ENCODE assay signal across 8 cellular contexts in genomic region chr3:184154909-184155643, GRCh38. TPM values are rescaled to one million over a fixed set of nuclear protein-coding genes. Genes with fewer than 3 reads are reported as not detected.
DNase-seq lines count a peak whose midpoint lies in the region; ATAC-seq and TF ChIP-seq lines count a peak whose summit lies in the region.

TSS of gene DVL3 (plus strand) at chr3:184155377. CDS start at chr3:184155636, 259 bp downstream.

- no peak for TF ChIP-seq CTCF in neural crest cell (conservative IDR thresholded peaks at IDR 0.05)
- no peak for TF ChIP-seq CTCF in vagina (IDR thresholded peaks at IDR 0.05)

- H3K9me3 ChIP-seq in vagina, result no peaks in the 10 kb centered on the region

- DNase-seq in DMS153 treated with DMSO at 0.1 percent for 48 hours (lab: John Stamatoyannopoulos, UW; ENCODE audit: unreplicated experiment) (peak; percentile 37), germinal center (ENCODE audit: low spot score) (peak; percentile 82), neural crest cell (ENCODE audit: low read depth, low spot score) (peak; percentile 41), vagina (ENCODE audit: extremely low spot score in 2 of 2) (no peak)
- DNase-seq in activated naive CD4-positive, alpha-beta T cell treated with anti-CD3 and anti-CD28 coated beads, Interleukin-2, amount 10 ng/mL, durations not matched to agents 7 days and 5 days, result peak; percentile 62

- H3K4me3 ChIP-seq in vagina, result peak within 1 kb of the TSS; percentile 80 to 91

- H3K36me3 Mint-ChIP-seq in activated naive CD4-positive, alpha-beta T cell treated with anti-CD3 and anti-CD28 coated beads, Interleukin-2, amount 10 ng/mL, durations not matched to agents 7 days and 5 days, result peaks cover 3% of the 10 kb centered on the region
- H3K36me3 Mint-ChIP-seq in neural crest cell (ENCODE audit: low read depth), result no peaks in the 10 kb centered on the region

- H3K27ac Mint-ChIP-seq in activated naive CD4-positive, alpha-beta T cell treated with anti-CD3 and anti-CD28 coated beads, Interleukin-2, amount 10 ng/mL, durations not matched to agents 7 days and 5 days, result peak within 1 kb of the TSS; percentile 79
- H3K27ac Mint-ChIP-seq in neural crest cell (ENCODE audit: unreplicated experiment), result peak within 1 kb of the TSS; percentile 96

- TF ChIP-seq POLR2A in vagina (IDR thresholded peaks at IDR 0.05), result peak in 1 of 2 donors; percentile 33

- peak; percentile 63 for ATAC-seq in GM19468 (IDR thresholded peaks at IDR 0.05; ENCODE audit: extremely low read depth, unreplicated experiment)
- ATAC-seq in HG03571 (IDR thresholded peaks at IDR 0.05; ENCODE audit: unreplicated experiment), result peak; percentile 62

- H3K36me3 ChIP-seq in vagina, result no peaks in the 10 kb centered on the region

- intact Hi-C loops in vagina (cut with DNase I), result no loop called here

- H3K4me1 Mint-ChIP-seq in activated naive CD4-positive, alpha-beta T cell treated with anti-CD3 and anti-CD28 coated beads, Interleukin-2, amount 10 ng/mL, durations not matched to agents 7 days and 5 days, result peaks cover 29% of the 10 kb centered on the region
- H3K4me1 Mint-ChIP-seq in neural crest cell, result peaks cover 42% of the 10 kb centered on the region

- peaks cover 51% of the 10 kb centered on the region for H3K4me1 ChIP-seq in vagina

- H3K27me3 Mint-ChIP-seq in activated naive CD4-positive, alpha-beta T cell treated with anti-CD3 and anti-CD28 coated beads, Interleukin-2, amount 10 ng/mL, durations not matched to agents 7 days and 5 days, result peaks cover under 1% of the 10 kb centered on the region
- H3K27me3 Mint-ChIP-seq in neural crest cell (ENCODE audit: low read depth), result no peaks in the 10 kb centered on the region

- CTCF ChIA-PET in activated naive CD4-positive, alpha-beta T cell treated with anti-CD3 and anti-CD28 coated beads, Interleukin-2, amount 10 ng/mL, durations not matched to agents 7 days and 5 days (lab: Charles Lee), result interaction anchor here (1.0 to 1.1 kb wide), 4 partner anchors 9 to 251 kb away, joined by 3 to 5 read pairs (median 3); partner anchors contain the start of gene EEF1AKMT4

- H3K27me3 ChIP-seq in vagina, result no peaks in the 10 kb centered on the region

- H3K9me3 Mint-ChIP-seq in activated naive CD4-positive, alpha-beta T cell treated with anti-CD3 and anti-CD28 coated beads, Interleukin-2, amount 10 ng/mL, durations not matched to agents 7 days and 5 days, result no peaks in the 10 kb centered on the region
- no peaks in the 10 kb centered on the region for H3K9me3 Mint-ChIP-seq in neural crest cell

- H3K4me3 Mint-ChIP-seq in activated naive CD4-positive, alpha-beta T cell treated with anti-CD3 and anti-CD28 coated beads, Interleukin-2, amount 10 ng/mL, durations not matched to agents 7 days and 5 days, result peak within 1 kb of the TSS; percentile 97
- H3K4me3 Mint-ChIP-seq in neural crest cell, result peak within 1 kb of the TSS; percentile 93

- H3K27ac ChIP-seq in vagina, result peak within 1 kb of the TSS; percentile 91

TF ChIP-seq in PFSK-1, 5 proteins besides CTCF, POLR2A, EP300 and RAD21:
- TF ChIP-seq FOXP2 (optimal IDR thresholded peaks at IDR 0.05; ENCODE audit: borderline replicate concordance, extremely low read depth, extremely low read length, insufficient read depth), result peak; percentile 52
- TF ChIP-seq SIN3A (IDR thresholded peaks at IDR 0.05; ENCODE audit: borderline replicate concordance, insufficient read depth, low read length), result no peak

RNA-seq across cellular contexts. Expression of gene DVL3, which starts in this region (rescaled TPM):
- 63.3 TPM for polyA plus RNA-seq in PFSK-1 (2012; ENCODE audit: insufficient read length, low read depth)
- total RNA-seq in neural crest cell (90.9 and 93.8 TPM in 2 replicates), vagina (39.0 TPM)

Comparison
In these comparisons a context has a peak if more than half of its experiments do, and no peak if none do; other contexts are left out.
1. DNase-seq: peak in DMS153 treated with DMSO at 0.1 percent for 48 hours (single experiment), activated naive CD4-positive, alpha-beta T cell treated with anti-CD3 and anti-CD28 coated beads, Interleukin-2, amount 10 ng/mL, durations not matched to agents 7 days and 5 days (single experiment), germinal center (single experiment) and neural crest cell (single experiment); none in vagina (0 of 2).